In genomic region chr6:110877154-110877564, GRCh38 we compare ENCODE assay signal across 8 cellular contexts. TPM values are rescaled to one million over a fixed set of nuclear protein-coding genes. Genes with fewer than 3 reads are reported as not detected.
DNase-seq lines count a peak whose midpoint lies in the region; ATAC-seq and TF ChIP-seq lines count a peak whose summit lies in the region.

No MANE protein-coding gene starts in this region.

- peak overlapping the region; percentile 94 for H3K9ac ChIP-seq in Karpas-422 (ENCODE audit: low read length)

- peak overlapping the region; percentile 83 for H3K4me2 ChIP-seq in Karpas-422 (ENCODE audit: low read depth, low read length, poor library complexity, severe bottlenecking)

- H4K20me1 ChIP-seq in Karpas-422 (ENCODE audit: insufficient read depth, low read depth, low read length): peaks cover 67% of the 10 kb centered on the region

- peaks cover 76% of the 10 kb centered on the region for H3K79me2 ChIP-seq in Karpas-422 (ENCODE audit: low read length)

- peak overlapping the region; percentile 85 to 88 for H3K27ac Mint-ChIP-seq in natural killer cell treated with Interleukin-12 subunit alpha and Interleukin-12 subunit beta and Interleukin-15 and Interleukin-18, amount 100 ng/mL, for 72 hours

- H3K4me1 Mint-ChIP-seq in natural killer cell treated with Interleukin-12 subunit alpha and Interleukin-12 subunit beta and Interleukin-15 and Interleukin-18, amount 100 ng/mL, for 72 hours (ENCODE audit: low read depth in 2 of 2): peaks cover 50 to 56% of the 10 kb centered on the region in 2 donors

- H3K27me3 ChIP-seq in BJ (ENCODE audit: control insufficient read depth, insufficient read depth, low read length) (no peaks in the 10 kb centered on the region), Karpas-422 (ENCODE audit: low read length) (no peaks in the 10 kb centered on the region)

- H3K36me3 Mint-ChIP-seq in natural killer cell treated with Interleukin-12 subunit alpha and Interleukin-12 subunit beta and Interleukin-15 and Interleukin-18, amount 100 ng/mL, for 72 hours: no peaks in the 10 kb centered on the region

- H3K4me3 ChIP-seq in BJ (ENCODE audit: low read depth, low read length) (peak overlapping the region; percentile 93), Karpas-422 (ENCODE audit: low read length) (peak overlapping the region; percentile 90), choroid plexus epithelial cell (ENCODE audit: low read depth, low read length) (peak overlapping the region; percentile 82)

- H3K4me1 ChIP-seq in Karpas-422 (ENCODE audit: low read length): peaks cover 69% of the 10 kb centered on the region

- no peak for ATAC-seq in natural killer cell treated with Interleukin-12 subunit alpha and Interleukin-12 subunit beta and Interleukin-15 and Interleukin-18, amount 100 ng/mL, for 72 hours
- ATAC-seq in HG02763 (IDR thresholded peaks at IDR 0.05; ENCODE audit: unreplicated experiment) (no peak), HG03095 (IDR thresholded peaks at IDR 0.05; ENCODE audit: unreplicated experiment) (no peak)

- H3K4me3 Mint-ChIP-seq in natural killer cell treated with Interleukin-12 subunit alpha and Interleukin-12 subunit beta and Interleukin-15 and Interleukin-18, amount 100 ng/mL, for 72 hours: peak overlapping the region; percentile 93

- H3K9me2 ChIP-seq in Karpas-422 (replicated peaks; ENCODE audit: insufficient read depth, low read length): no peaks in the 10 kb centered on the region

- H2AFZ ChIP-seq in Karpas-422 (ENCODE audit: low read length): no peak overlapping the region

- 0 out of 2 replicates have a peak overlapping the region, but pooled peaks have one; percentile 15 for H3K27ac ChIP-seq in Karpas-422 (ENCODE audit: low read length)

- TF ChIP-seq CTCF in BJ (IDR thresholded peaks at IDR 0.05; ENCODE audit: insufficient read depth, low read depth, low read length) (no peak), choroid plexus epithelial cell (conservative IDR thresholded peaks at IDR 0.05; ENCODE audit: low read depth, low read length) (no peak)

- no peaks in the 10 kb centered on the region for H3K27me3 Mint-ChIP-seq in natural killer cell treated with Interleukin-12 subunit alpha and Interleukin-12 subunit beta and Interleukin-15 and Interleukin-18, amount 100 ng/mL, for 72 hours

- DNase-seq in BJ (ENCODE audit: low read depth): no peak
- DNase-seq in Karpas-422: no peak
- DNase-seq in choroid plexus epithelial cell (ENCODE audit: low read depth): peak; percentile 29
- DNase-seq in natural killer cell treated with Interleukin-12 subunit alpha and Interleukin-12 subunit beta and Interleukin-15 and Interleukin-18, amount 100 ng/mL, for 72 hours (ENCODE audit: low spot score): no peak
- DNase-seq in amygdala (lab: John Stamatoyannopoulos, UW): no peak
- no peak for DNase-seq in activated effector memory CD4-positive, alpha-beta T cell treated with anti-CD3 and anti-CD28 coated beads, Interleukin-2, amount 50 U/mL, for 16 hours

- H3K9me3 ChIP-seq in Karpas-422 (ENCODE audit: low read length): no peaks in the 10 kb centered on the region

- CTCF ChIA-PET in BJ (lab: Yijun Ruan, JAX): interaction anchor here (0.9 to 4.6 kb wide), 5 partner anchors 72 to 348 kb away, joined by 3 to 23 read pairs (median 5); no protein-coding TSS in a partner anchor

- H3K9me3 Mint-ChIP-seq in natural killer cell treated with Interleukin-12 subunit alpha and Interleukin-12 subunit beta and Interleukin-15 and Interleukin-18, amount 100 ng/mL, for 72 hours: no peaks in the 10 kb centered on the region

- POLR2A ChIA-PET in BJ (lab: Charles Lee): interaction anchor here (1.6 kb wide), 1 partner anchor 62 kb away, joined by 29 read pairs; the partner anchor contains the start of gene CDK19

- H3K36me3 ChIP-seq in BJ (ENCODE audit: control insufficient read depth, insufficient read depth, low read length) (no peaks in the 10 kb centered on the region), Karpas-422 (ENCODE audit: insufficient read depth, low read length) (no peaks in the 10 kb centered on the region)

RNA-seq across cellular contexts. Expression of gene AMD1, which starts 2.6 kb away (rescaled TPM):
- polyA plus RNA-seq in BJ (2011; rRNA removed): 25.9 and 52.7 TPM in 2 replicates
- 25.4 and 26.6 TPM in 2 replicates for polyA minus RNA-seq in BJ (2011; rRNA and poly(A)+ RNA removed)
- total RNA-seq in Karpas-422 (2014; rRNA removed; shearing (Covaris generic); ENCODE audit: low replicate concordance): 38.2 and 87.4 TPM in 2 replicates
- 100 to 1,000 TPM in 1 of 2 donors, 10 to 100 TPM in 1; 52.5 to 116 TPM for total RNA-seq in natural killer cell treated with Interleukin-12 subunit alpha and Interleukin-12 subunit beta and Interleukin-15 and Interleukin-18, amount 100 ng/mL, for 72 hours
